In the genomic region with DNA sequence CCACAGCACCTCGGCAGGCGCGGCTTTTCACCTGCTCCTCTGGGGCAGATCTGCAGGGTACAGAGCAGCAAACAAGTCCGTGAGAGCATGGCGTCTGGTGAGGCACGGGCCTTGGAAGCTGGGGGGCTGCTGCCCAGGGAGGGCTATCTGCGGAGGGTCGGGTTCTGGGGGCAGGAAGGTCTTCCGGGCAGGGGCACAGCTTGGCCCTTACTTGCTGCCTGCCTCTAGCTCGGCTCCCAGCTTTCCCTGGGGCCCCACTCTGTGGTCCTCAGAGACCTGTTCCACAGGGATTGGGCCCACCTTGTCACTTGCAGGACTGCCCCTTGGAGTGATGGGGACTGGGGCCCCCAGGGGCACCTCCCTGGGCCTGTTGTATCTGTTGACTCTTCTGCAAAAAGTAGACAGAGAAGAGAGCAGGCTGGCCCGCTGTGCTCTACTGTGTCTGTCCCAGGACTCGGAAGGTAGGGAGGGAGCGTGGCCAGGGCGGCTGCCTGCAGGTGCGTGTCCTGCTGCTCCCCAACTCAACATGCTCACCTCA, we compare ENCODE assay signal across 2 cellular contexts.
TF ChIP-seq lines count a peak whose summit lies in the region.

No MANE protein-coding gene starts in this region.

TF ChIP-seq in IMR-90, 13 proteins besides CTCF, POLR2A, EP300 and RAD21 (continued from another document):
- TF ChIP-seq CEBPB (IDR thresholded peaks at IDR 0.05; ENCODE audit: low read depth, low read length) (no peak), MXI1 (IDR thresholded peaks at IDR 0.05; ENCODE audit: borderline replicate concordance, low read depth, low read length) (no peak), FOS (IDR thresholded peaks at IDR 0.05; ENCODE audit: low read depth, low read length) (no peak), RCOR1 (IDR thresholded peaks at IDR 0.05; ENCODE audit: insufficient replicate concordance, low read length) (no peak), ELK1 (IDR thresholded peaks at IDR 0.05; ENCODE audit: borderline replicate concordance, low read depth, low read length) (no peak), CHD1 (IDR thresholded peaks at IDR 0.05; ENCODE audit: low read depth, low read length) (no peak), BHLHE40 (IDR thresholded peaks at IDR 0.05; ENCODE audit: low read depth, low read length) (no peak), MAFK (IDR thresholded peaks at IDR 0.05; ENCODE audit: low read depth, low read length) (no peak), MAZ (IDR thresholded peaks at IDR 0.05; ENCODE audit: borderline replicate concordance, low read depth, low read length) (no peak), NFE2L2 (IDR thresholded peaks at IDR 0.05; ENCODE audit: low read depth, low read length) (no peak), SMC3 (IDR thresholded peaks at IDR 0.05; ENCODE audit: low read depth, low read length) (no peak)
TF ChIP-seq in IMR-90: peak in this region for 0.

TF ChIP-seq in WTC11, 78 proteins besides CTCF, POLR2A, EP300 and RAD21 (continued from another document):
- TF ChIP-seq, protein P1, sequence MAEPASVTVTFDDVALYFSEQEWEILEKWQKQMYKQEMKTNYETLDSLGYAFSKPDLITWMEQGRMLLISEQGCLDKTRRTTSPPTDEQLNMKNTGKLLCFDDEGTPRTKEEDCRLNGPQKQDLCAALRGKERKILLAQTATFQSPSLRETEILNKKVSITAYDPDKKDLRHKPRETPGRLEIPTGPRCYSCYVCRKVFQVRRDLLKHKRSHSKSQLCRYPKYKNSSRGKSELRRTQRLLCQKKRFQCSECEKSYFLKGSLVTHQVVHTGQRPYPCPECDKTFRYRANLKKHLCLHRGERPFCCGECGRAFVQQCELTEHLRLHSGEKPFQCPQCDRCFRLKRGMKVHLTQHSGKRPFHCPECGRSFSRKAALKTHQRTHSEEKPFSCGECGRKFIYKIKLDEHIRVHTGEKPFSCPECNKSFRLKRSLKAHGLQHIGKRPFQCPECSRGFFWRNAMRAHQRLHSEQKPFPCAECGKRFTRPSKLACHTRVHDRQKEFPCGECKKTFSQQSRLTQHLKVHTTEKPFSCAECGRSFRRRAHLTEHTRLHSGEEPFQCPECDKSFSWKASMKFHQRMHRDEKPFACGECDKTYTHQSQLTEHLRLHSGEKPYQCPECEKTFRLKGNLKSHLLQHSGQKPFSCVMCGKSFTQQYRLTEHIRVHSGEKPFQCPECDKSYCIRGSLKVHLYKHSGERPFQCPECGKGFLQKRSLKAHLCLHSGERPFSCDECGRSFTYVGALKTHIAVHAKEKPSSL (CRISPR knock-in tag; conservative IDR thresholded peaks at IDR 0.05) = no peak
- no peak for TF ChIP-seq ELF4 (CRISPR knock-in tag; IDR thresholded peaks at IDR 0.05; ENCODE audit: low read depth)
